In genomic region chr10:84179059-84179710, GRCh38 we compare ENCODE assay signal across 8 cellular contexts. TPM values are rescaled to one million over a fixed set of nuclear protein-coding genes. Genes with fewer than 3 reads are reported as not detected.
DNase-seq lines count a peak whose midpoint lies in the region; ATAC-seq and TF ChIP-seq lines count a peak whose summit lies in the region.

No MANE protein-coding gene starts in this region.

- in situ Hi-C loops in gastrocnemius medialis (cut with MboI; ENCODE audit: low sequenced_read_pairs in 4 of 4) = no loop called here

- TF ChIP-seq CTCF in dorsolateral prefrontal cortex (IDR thresholded peaks at IDR 0.05 in 54 of 56, conservative IDR thresholded peaks at IDR 0.05 in 2 of 56; ENCODE audit: low read depth in 1 of 56, partially characterized antibody in 56 of 56) = no peak
- no peak for TF ChIP-seq CTCF in gastrocnemius medialis (IDR thresholded peaks at IDR 0.05 in 4 of 5, conservative IDR thresholded peaks at IDR 0.05 in 1 of 5)
- no peak for TF ChIP-seq CTCF in ascending aorta (IDR thresholded peaks at IDR 0.05)

- H3K9ac ChIP-seq in BLaER1 treated with 17β-estradiol and CSF1 and Interleukin-3, amounts not matched to agents 10 nM and 100 nM = no peak overlapping the region; a peak in 1 of 22 replicates

- H3K9me3 ChIP-seq in BLaER1 treated with 17β-estradiol and CSF1 and Interleukin-3, amounts not matched to agents 10 nM and 100 nM (replicated peaks in 1 of 11) = peaks cover 8 to 24% (median 17%) of the 10 kb centered on the region in 11 experiments; a peak in 18 of 22 replicates
- H3K9me3 ChIP-seq in gastrocnemius medialis (no peaks in the 10 kb centered on the region), ascending aorta (no peaks in the 10 kb centered on the region)

- no peaks in the 10 kb centered on the region for H4K20me1 ChIP-seq in BLaER1 treated with 17β-estradiol and CSF1 and Interleukin-3, amounts not matched to agents 10 nM and 100 nM

- DNase-seq in NCI-H2171 (lab: John Stamatoyannopoulos, UW) (peak; percentile 71), dorsolateral prefrontal cortex (peak in 8 of 10 donors; percentile 41 to 80 (median 61)), skeletal muscle cell (ENCODE audit: low read depth) (peak; percentile 6), gastrocnemius medialis (no peak), ascending aorta (ENCODE audit: low spot score in 2 of 2) (no peak)

- ATAC-seq in GM18511 (IDR thresholded peaks at IDR 0.05; ENCODE audit: unreplicated experiment) = peak; percentile 88
- peak; percentile 91 for ATAC-seq in HG02870 (IDR thresholded peaks at IDR 0.05; ENCODE audit: unreplicated experiment)
- ATAC-seq in gastrocnemius medialis = no peak

- H3K4me2 ChIP-seq in BLaER1 treated with 17β-estradiol and CSF1 and Interleukin-3, amounts not matched to agents 10 nM and 100 nM = peak overlapping the region; percentile 3 to 73 (median 46); a peak in 17 of 22 replicates

- H3K4me3 ChIP-seq in BLaER1 treated with 17β-estradiol and CSF1 and Interleukin-3, amounts not matched to agents 10 nM and 100 nM = no peak overlapping the region
- H3K4me3 ChIP-seq in dorsolateral prefrontal cortex (peak overlapping the region in 1 of 59 donors; percentile 8), skeletal muscle cell (ENCODE audit: low read depth, low read length) (no peak overlapping the region), gastrocnemius medialis (no peak overlapping the region), ascending aorta (no peak overlapping the region)

- peak overlapping the region in 9 of 11 experiments; percentile 2 to 46 (median 18); a peak in 8 of 22 replicates for H3K27ac ChIP-seq in BLaER1 treated with 17β-estradiol and CSF1 and Interleukin-3, amounts not matched to agents 10 nM and 100 nM
- H3K27ac ChIP-seq in dorsolateral prefrontal cortex (peak overlapping the region in 33 of 59 donors; percentile 0 to 78 (median 47)), gastrocnemius medialis (no peak overlapping the region), ascending aorta (no peak overlapping the region)

- peaks cover 23 to 30% (median 27%) of the 10 kb centered on the region in 10 experiments for H3K4me1 ChIP-seq in BLaER1 treated with 17β-estradiol and CSF1 and Interleukin-3, amounts not matched to agents 10 nM and 100 nM
- H3K4me1 ChIP-seq in gastrocnemius medialis (no peaks in the 10 kb centered on the region), ascending aorta (no peaks in the 10 kb centered on the region)

- intact Hi-C loops in dorsolateral prefrontal cortex (cut with DNase I) (no loop called here), gastrocnemius medialis (cut with DNase I; ENCODE audit: low total_unique reads) (no loop called here), ascending aorta (cut with DNase I) (no loop called here)

- no peak for TF ChIP-seq POLR2A in gastrocnemius medialis (IDR thresholded peaks at IDR 0.05)

- H3K36me3 ChIP-seq in BLaER1 treated with 17β-estradiol and CSF1 and Interleukin-3, amounts not matched to agents 10 nM and 100 nM = no peaks in the 10 kb centered on the region
- H3K36me3 ChIP-seq in gastrocnemius medialis = no peaks in the 10 kb centered on the region
- no peaks in the 10 kb centered on the region for H3K36me3 ChIP-seq in ascending aorta

- H3K27me3 ChIP-seq in BLaER1 treated with 17β-estradiol and CSF1 and Interleukin-3, amounts not matched to agents 10 nM and 100 nM = no peaks in the 10 kb centered on the region
- H3K27me3 ChIP-seq in dorsolateral prefrontal cortex = no peaks in the 10 kb centered on the region
- H3K27me3 ChIP-seq in gastrocnemius medialis = no peaks in the 10 kb centered on the region
- no peaks in the 10 kb centered on the region for H3K27me3 ChIP-seq in ascending aorta

RNA-seq across cellular contexts. Expression of gene GPR15LG, which starts 5.6 kb away (rescaled TPM):
- not detected for total RNA-seq in dorsolateral prefrontal cortex
- under 1 TPM in 1 of 4 donors, not detected in 3; 0.92 TPM for total RNA-seq in gastrocnemius medialis
- total RNA-seq in ascending aorta = not detected

RNA-seq across cellular contexts. Expression of gene CDHR1, which starts 15.2 kb away (rescaled TPM):
- total RNA-seq in dorsolateral prefrontal cortex = 10 to 100 TPM in 111 of 120 experiments, 1 to 10 TPM in 9; 7.8 to 29.9 (median 16.9) TPM
- total RNA-seq in gastrocnemius medialis = under 1 TPM in 1 of 4 donors, not detected in 3; 0.27 TPM
- total RNA-seq in ascending aorta = not detected

RNA-seq across cellular contexts. Expression of gene GHITM, which starts 39.9 kb away (rescaled TPM):
- total RNA-seq in dorsolateral prefrontal cortex (100 to 1,000 TPM; 112 to 296 (median 226) TPM), gastrocnemius medialis (100 to 1,000 TPM; 307 to 444 (median 358) TPM), ascending aorta (77.2 TPM)

RNA-seq across cellular contexts. Expression of gene LRIT2, which starts 46.2 kb away (rescaled TPM):
- total RNA-seq in dorsolateral prefrontal cortex = under 1 TPM in 8 of 120 experiments, not detected in 112; 0.13 to 0.45 (median 0.17) TPM
- total RNA-seq in gastrocnemius medialis = not detected
- not detected for total RNA-seq in ascending aorta

Comparison
In these comparisons a context has a peak if more than half of its experiments do, and no peak if none do; other contexts are left out.
1. H3K27ac ChIP-seq: peak in BLaER1 treated with 17β-estradiol and CSF1 and Interleukin-3, amounts not matched to agents 10 nM and 100 nM (9 of 11) and dorsolateral prefrontal cortex (33 of 59); none in gastrocnemius medialis (0 of 4) and ascending aorta (0 of 2).
2. ATAC-seq: peak in GM18511 (single experiment) and HG02870 (single experiment); none in gastrocnemius medialis (0 of 2).
3. DNase-seq: peak in NCI-H2171 (single experiment), dorsolateral prefrontal cortex (8 of 10) and skeletal muscle cell (single experiment); none in gastrocnemius medialis (0 of 2) and ascending aorta (0 of 2).